Comparison of ENCODE assay signal across 8 cellular contexts in the genomic region with DNA sequence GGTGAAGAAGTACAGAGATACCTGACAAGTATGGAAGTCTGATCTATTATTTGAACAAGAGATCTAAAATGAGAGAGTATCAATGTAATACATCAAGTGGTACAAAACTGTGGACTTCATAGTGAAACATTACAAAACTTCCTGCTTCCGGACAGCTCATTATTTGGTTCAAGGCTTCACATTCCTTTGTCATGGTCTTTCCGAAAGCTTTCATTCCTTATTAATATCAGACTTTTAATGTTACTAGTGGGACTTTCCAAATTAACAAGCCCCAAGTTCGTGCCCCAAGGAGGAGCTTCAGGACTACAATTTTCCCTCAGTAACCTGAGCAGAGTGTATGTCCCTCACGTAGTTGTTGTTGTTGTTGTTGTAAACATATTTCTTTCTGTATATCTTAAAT. TPM values are rescaled to one million over a fixed set of nuclear protein-coding genes. Genes with fewer than 3 reads are reported as not detected.
DNase-seq lines count a peak whose midpoint lies in the region; ATAC-seq, FAIRE-seq and TF ChIP-seq lines count a peak whose summit lies in the region.

No MANE protein-coding gene starts in this region.

- H3K27ac ChIP-seq in hepatocyte (peak overlapping the region; percentile 98), skin epidermis (peak overlapping the region; percentile 88 to 100 (median 97))

- peaks cover 27% of the 10 kb centered on the region for H3K4me1 ChIP-seq in hepatocyte (ENCODE audit: insufficient read depth)

- H3K27me3 Mint-ChIP-seq in activated T-helper 1 cell treated with anti-CD3 and anti-CD28 coated beads, Interleukin-12 subunit alpha, Interleukin-12 subunit beta, Interleukin-2, Interleukin-4 antibody, amounts not matched to agents 30 ng/mL and 10 ng/mL and 1 ng/mL, durations not matched to agents 14 hours and 24 hours and 36 hours (ENCODE audit: insufficient read depth): no peaks in the 10 kb centered on the region

- H3K27me3 ChIP-seq in hepatocyte: no peaks in the 10 kb centered on the region

- no peak for FAIRE-seq in D721Med (lab: Jason Lieb, UNC)

- H3K79me2 ChIP-seq in hepatocyte: peaks cover 60% of the 10 kb centered on the region

- peak overlapping the region; percentile 84 for H3K4me2 ChIP-seq in hepatocyte

- H3K9me3 Mint-ChIP-seq in activated T-helper 1 cell treated with anti-CD3 and anti-CD28 coated beads, Interleukin-12 subunit alpha, Interleukin-12 subunit beta, Interleukin-2, Interleukin-4 antibody, amounts not matched to agents 30 ng/mL and 10 ng/mL and 1 ng/mL, durations not matched to agents 14 hours and 24 hours and 36 hours: no peaks in the 10 kb centered on the region

- no peak for TF ChIP-seq CTCF in hepatocyte (IDR thresholded peaks at IDR 0.05; ENCODE audit: poor library complexity)
- TF ChIP-seq CTCF in D721Med (IDR thresholded peaks at IDR 0.05; ENCODE audit: insufficient read depth, missing control alignments): no peak

- no peaks in the 10 kb centered on the region for H3K9me3 ChIP-seq in hepatocyte (ENCODE audit: low read depth)

- H4K20me1 ChIP-seq in hepatocyte (ENCODE audit: insufficient read depth, poor library complexity, severe bottlenecking): peaks cover 51% of the 10 kb centered on the region

- no peaks in the 10 kb centered on the region for H3K9me2 ChIP-seq in hepatocyte (replicated peaks; ENCODE audit: insufficient read depth)

- DNase-seq in AG08395 (ENCODE audit: low spot score): peak; percentile 26
- peak; percentile 47 for DNase-seq in HCEC 1CT
- DNase-seq in activated T-helper 1 cell treated with anti-CD3 and anti-CD28 coated beads, Interleukin-12 subunit alpha, Interleukin-12 subunit beta, Interleukin-2, Interleukin-4 antibody, amounts not matched to agents 30 ng/mL and 10 ng/mL and 1 ng/mL, durations not matched to agents 14 hours and 24 hours and 36 hours (ENCODE audit: low spot score): no peak
- no peak for DNase-seq in hepatocyte (ENCODE audit: low spot score)
- no peak for DNase-seq in mucosa of gallbladder (ENCODE audit: low spot score)
- DNase-seq in D721Med (ENCODE audit: insufficient read length, low spot score): no peak

- intact Hi-C loops in activated T-helper 1 cell treated with anti-CD3 and anti-CD28 coated beads, Interleukin-12 subunit alpha, Interleukin-12 subunit beta, Interleukin-2, Interleukin-4 antibody, amounts not matched to agents 30 ng/mL and 10 ng/mL and 1 ng/mL, durations not matched to agents 14 hours and 24 hours and 36 hours (cut with micrococcal nuclease): loop anchor here (1.0 to 10.0 kb wide), 7 partner anchors 56 to 1482 kb away; a partner anchor contains a TSS

- H2AFZ ChIP-seq in hepatocyte: peak overlapping the region; percentile 53

- peaks cover 16% of the 10 kb centered on the region for H3K36me3 Mint-ChIP-seq in activated T-helper 1 cell treated with anti-CD3 and anti-CD28 coated beads, Interleukin-12 subunit alpha, Interleukin-12 subunit beta, Interleukin-2, Interleukin-4 antibody, amounts not matched to agents 30 ng/mL and 10 ng/mL and 1 ng/mL, durations not matched to agents 14 hours and 24 hours and 36 hours (ENCODE audit: low read depth)

- peak overlapping the region; percentile 91 for H3K4me3 Mint-ChIP-seq in activated T-helper 1 cell treated with anti-CD3 and anti-CD28 coated beads, Interleukin-12 subunit alpha, Interleukin-12 subunit beta, Interleukin-2, Interleukin-4 antibody, amounts not matched to agents 30 ng/mL and 10 ng/mL and 1 ng/mL, durations not matched to agents 14 hours and 24 hours and 36 hours

- H3K36me3 ChIP-seq in hepatocyte (replicated peaks; ENCODE audit: insufficient read depth, low read depth): no peaks in the 10 kb centered on the region

- peak overlapping the region; percentile 97 for H3K4me3 ChIP-seq in hepatocyte
- H3K4me3 ChIP-seq in skin epidermis: peak overlapping the region; percentile 68 to 99 (median 91)

- ATAC-seq in GM18502 (IDR thresholded peaks at IDR 0.05; ENCODE audit: poor library complexity, unreplicated experiment): no peak

- WGBS in hepatocyte (ENCODE audit: low lambda C conversion rate, missing lambda C conversion rate): 6% methylated on average over 4 of the region's 4 CpGs

- H3K4me1 Mint-ChIP-seq in activated T-helper 1 cell treated with anti-CD3 and anti-CD28 coated beads, Interleukin-12 subunit alpha, Interleukin-12 subunit beta, Interleukin-2, Interleukin-4 antibody, amounts not matched to agents 30 ng/mL and 10 ng/mL and 1 ng/mL, durations not matched to agents 14 hours and 24 hours and 36 hours (ENCODE audit: low read depth): peaks cover 54% of the 10 kb centered on the region

- peak overlapping the region; percentile 94 for H3K27ac Mint-ChIP-seq in activated T-helper 1 cell treated with anti-CD3 and anti-CD28 coated beads, Interleukin-12 subunit alpha, Interleukin-12 subunit beta, Interleukin-2, Interleukin-4 antibody, amounts not matched to agents 30 ng/mL and 10 ng/mL and 1 ng/mL, durations not matched to agents 14 hours and 24 hours and 36 hours

RNA-seq across cellular contexts. Expression of a gene that starts 1.2 kb away (rescaled TPM):
- 19.1 and 20.3 TPM in 2 replicates for total RNA-seq in activated T-helper 1 cell treated with anti-CD3 and anti-CD28 coated beads, Interleukin-12 subunit alpha, Interleukin-12 subunit beta, Interleukin-2, Interleukin-4 antibody, amounts not matched to agents 30 ng/mL and 10 ng/mL and 1 ng/mL, durations not matched to agents 14 hours and 24 hours and 36 hours
- 69.6 and 70.0 TPM in 2 replicates for total RNA-seq in hepatocyte
- polyA plus RNA-seq in hepatocyte: 51.3 and 61.8 TPM in 2 replicates
- 23.6 TPM for total RNA-seq in mucosa of gallbladder

RNA-seq across cellular contexts. Expression of a gene that starts 36.7 kb away (rescaled TPM):
- not detected in 2 replicates for total RNA-seq in activated T-helper 1 cell treated with anti-CD3 and anti-CD28 coated beads, Interleukin-12 subunit alpha, Interleukin-12 subunit beta, Interleukin-2, Interleukin-4 antibody, amounts not matched to agents 30 ng/mL and 10 ng/mL and 1 ng/mL, durations not matched to agents 14 hours and 24 hours and 36 hours
- total RNA-seq in hepatocyte (not detected in 2 replicates), mucosa of gallbladder (not detected)
- not detected in 2 replicates for polyA plus RNA-seq in hepatocyte

Comparison
In these comparisons a context has a peak if more than half of its experiments do, and no peak if none do; other contexts are left out.
1. DNase-seq: peak in AG08395 (single experiment) and HCEC 1CT (single experiment); none in activated T-helper 1 cell treated with anti-CD3 and anti-CD28 coated beads, Interleukin-12 subunit alpha, Interleukin-12 subunit beta, Interleukin-2, Interleukin-4 antibody, amounts not matched to agents 30 ng/mL and 10 ng/mL and 1 ng/mL, durations not matched to agents 14 hours and 24 hours and 36 hours (single experiment), hepatocyte (single experiment), mucosa of gallbladder (single experiment) and D721Med (single experiment).